1 cellular context compared by ENCODE assay signal in the genomic region with DNA sequence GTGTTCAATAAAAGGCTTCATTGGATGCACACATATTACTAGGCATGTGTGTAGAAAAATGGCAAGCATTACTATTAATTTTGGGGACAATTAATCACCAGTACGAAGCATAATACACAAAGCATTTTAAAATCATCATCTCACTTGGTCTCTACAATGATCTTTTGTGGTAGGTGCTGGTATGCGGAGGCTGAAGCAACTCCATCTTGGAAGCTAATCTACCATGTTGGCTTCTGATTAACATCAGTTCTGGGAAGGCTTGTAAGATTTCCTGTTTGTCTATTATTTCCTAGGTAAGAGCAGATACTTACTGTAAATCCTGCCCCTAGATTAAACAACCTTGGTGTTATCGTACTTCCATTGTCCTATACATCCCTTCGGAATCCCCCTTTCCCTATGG.
TF ChIP-seq lines count a peak whose summit lies in the region.

No MANE protein-coding gene starts in this region.

TF ChIP-seq in IMR-90, 13 proteins besides CTCF, POLR2A, EP300 and RAD21:
- no peak for TF ChIP-seq SMC3 (IDR thresholded peaks at IDR 0.05; ENCODE audit: low read depth, low read length)
- TF ChIP-seq USF2 (IDR thresholded peaks at IDR 0.05; ENCODE audit: low read depth, low read length) = no peak
- TF ChIP-seq BHLHE40 (IDR thresholded peaks at IDR 0.05; ENCODE audit: low read depth, low read length) = no peak
- TF ChIP-seq CHD1 (IDR thresholded peaks at IDR 0.05; ENCODE audit: low read depth, low read length) = no peak
- no peak for TF ChIP-seq NFE2L2 (IDR thresholded peaks at IDR 0.05; ENCODE audit: low read depth, low read length)
- TF ChIP-seq MAZ (IDR thresholded peaks at IDR 0.05; ENCODE audit: borderline replicate concordance, low read depth, low read length) = no peak
- TF ChIP-seq FOS (IDR thresholded peaks at IDR 0.05; ENCODE audit: low read depth, low read length) = no peak
- TF ChIP-seq MXI1 (IDR thresholded peaks at IDR 0.05; ENCODE audit: borderline replicate concordance, low read depth, low read length) = no peak
- TF ChIP-seq, protein P1, sequence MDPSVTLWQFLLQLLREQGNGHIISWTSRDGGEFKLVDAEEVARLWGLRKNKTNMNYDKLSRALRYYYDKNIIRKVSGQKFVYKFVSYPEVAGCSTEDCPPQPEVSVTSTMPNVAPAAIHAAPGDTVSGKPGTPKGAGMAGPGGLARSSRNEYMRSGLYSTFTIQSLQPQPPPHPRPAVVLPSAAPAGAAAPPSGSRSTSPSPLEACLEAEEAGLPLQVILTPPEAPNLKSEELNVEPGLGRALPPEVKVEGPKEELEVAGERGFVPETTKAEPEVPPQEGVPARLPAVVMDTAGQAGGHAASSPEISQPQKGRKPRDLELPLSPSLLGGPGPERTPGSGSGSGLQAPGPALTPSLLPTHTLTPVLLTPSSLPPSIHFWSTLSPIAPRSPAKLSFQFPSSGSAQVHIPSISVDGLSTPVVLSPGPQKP (IDR thresholded peaks at IDR 0.05; ENCODE audit: borderline replicate concordance, low read depth, low read length) = no peak
- no peak for TF ChIP-seq CEBPB (IDR thresholded peaks at IDR 0.05; ENCODE audit: low read depth, low read length)
- no peak for TF ChIP-seq RFX5 (IDR thresholded peaks at IDR 0.05; ENCODE audit: low read depth, low read length)
- no peak for TF ChIP-seq MAFK (IDR thresholded peaks at IDR 0.05; ENCODE audit: low read depth, low read length)
